Comparison of ENCODE assay signal across 8 cellular contexts in the genomic region with DNA sequence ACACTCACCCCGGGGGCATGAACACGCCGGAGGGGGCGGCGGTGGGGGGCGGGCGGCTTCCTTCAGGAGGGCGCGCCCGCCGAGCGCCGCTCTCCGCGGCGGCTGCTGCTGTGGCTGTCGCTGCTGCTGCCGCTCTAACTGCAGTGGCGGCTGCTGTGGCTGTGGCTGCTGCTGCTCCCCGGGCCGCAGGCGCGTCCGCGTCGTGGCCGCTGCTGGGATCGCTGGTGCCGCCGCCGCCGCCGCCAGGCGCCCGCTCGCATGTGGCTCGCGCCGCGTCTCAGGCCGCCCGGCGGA. TPM values are rescaled to one million over a fixed set of nuclear protein-coding genes. Genes with fewer than 3 reads are reported as not detected.
DNase-seq lines count a peak whose midpoint lies in the region; ATAC-seq and TF ChIP-seq lines count a peak whose summit lies in the region.

Gene BBC3, minus strand, starts transcription at position 279 of the 294 bp plus-strand sequence. CDS start 2,768 bp downstream, outside the sequence.

- peaks cover 44% of the 10 kb centered on the region for H3K4me1 ChIP-seq in CD8-positive, alpha-beta T cell (ENCODE audit: insufficient read depth, low read length)
- peaks cover 38% of the 10 kb centered on the region for H3K4me1 ChIP-seq in effector memory CD4-positive, alpha-beta T cell (ENCODE audit: control insufficient read depth, insufficient read depth, low read length, poor library complexity, severe bottlenecking)

- intact Hi-C loops in CD8-positive, alpha-beta T cell (cut with DNase I, micrococcal nuclease), result loop anchor here (1.0 kb wide), 6 partner anchors 9 to 43 kb away; partner anchors contain the start of genes CCDC9 (in 1 of the 2) and INAFM1 (in 1 of the 2)

- H3K4me3 ChIP-seq in CD8-positive, alpha-beta T cell (ENCODE audit: low read depth, low read length), result peak within 1 kb of the TSS; percentile 89
- peak within 1 kb of the TSS; percentile 93 for H3K4me3 ChIP-seq in MG63
- H3K4me3 ChIP-seq in effector memory CD4-positive, alpha-beta T cell (ENCODE audit: insufficient read depth, low read depth, low read length, poor library complexity, severe bottlenecking), result peak within 1 kb of the TSS; percentile 84

- H3K27ac Mint-ChIP-seq in CD8-positive, alpha-beta T cell, result peak within 1 kb of the TSS; percentile 88
- peak within 1 kb of the TSS; percentile 57 for H3K27ac Mint-ChIP-seq in neural crest cell (ENCODE audit: unreplicated experiment)

- TF ChIP-seq CTCF in CD8-positive, alpha-beta T cell (IDR thresholded peaks at IDR 0.05), result no peak
- no peak for TF ChIP-seq CTCF in neural crest cell (conservative IDR thresholded peaks at IDR 0.05)

- CTCF ChIA-PET in CD8-positive, alpha-beta T cell (lab: Charles Lee), result no interaction called here

- POLR2A ChIA-PET in CD8-positive, alpha-beta T cell (lab: Charles Lee), result no interaction called here

- no peaks in the 10 kb centered on the region for H3K9me3 ChIP-seq in CD8-positive, alpha-beta T cell (ENCODE audit: low read length)
- no peaks in the 10 kb centered on the region for H3K9me3 ChIP-seq in MG63
- no peaks in the 10 kb centered on the region for H3K9me3 ChIP-seq in effector memory CD4-positive, alpha-beta T cell (ENCODE audit: control insufficient read depth, low read length)

- H3K9me3 Mint-ChIP-seq in CD8-positive, alpha-beta T cell, result no peaks in the 10 kb centered on the region
- no peaks in the 10 kb centered on the region for H3K9me3 Mint-ChIP-seq in neural crest cell

- H3K4me1 Mint-ChIP-seq in CD8-positive, alpha-beta T cell (ENCODE audit: low read depth), result peaks cover 28% of the 10 kb centered on the region
- H3K4me1 Mint-ChIP-seq in neural crest cell, result peaks cover 26% of the 10 kb centered on the region

- no peaks in the 10 kb centered on the region for H3K36me3 Mint-ChIP-seq in CD8-positive, alpha-beta T cell
- no peaks in the 10 kb centered on the region for H3K36me3 Mint-ChIP-seq in neural crest cell (ENCODE audit: low read depth)

- peak in 1 of 7 experiments; percentile 65 for DNase-seq in CD8-positive, alpha-beta T cell
- DNase-seq in MG63 (no peak), neural crest cell (ENCODE audit: low read depth, low spot score) (no peak), activated gamma-delta T cell treated with Interleukin-2 at 50 U/mL for 16 hours (no peak), NCI-H187 treated with DMSO at 0.1 percent for 48 hours (lab: John Stamatoyannopoulos, UW) (no peak), SKM-1 treated with dmso at 0.1 percent for 144 hours (lab: John Stamatoyannopoulos, UW; ENCODE audit: unreplicated experiment) (no peak)
- DNase-seq in effector memory CD4-positive, alpha-beta T cell, result no peak

- H3K27me3 ChIP-seq in CD8-positive, alpha-beta T cell (ENCODE audit: insufficient read depth, low read length), result no peaks in the 10 kb centered on the region
- no peaks in the 10 kb centered on the region for H3K27me3 ChIP-seq in MG63
- H3K27me3 ChIP-seq in effector memory CD4-positive, alpha-beta T cell (replicated peaks; ENCODE audit: control insufficient read depth, insufficient read depth, low read length, poor library complexity, severe bottlenecking), result no peaks in the 10 kb centered on the region

- peak; percentile 6 for ATAC-seq in CD8-positive, alpha-beta T cell
- ATAC-seq in GM18505 (IDR thresholded peaks at IDR 0.05; ENCODE audit: unreplicated experiment), result no peak

- no peak for TF ChIP-seq POLR2A in GM18505 (IDR thresholded peaks at IDR 0.05; ENCODE audit: borderline replicate concordance, extremely low read depth, insufficient read depth, insufficient read length)

- H3K27ac ChIP-seq in CD8-positive, alpha-beta T cell (ENCODE audit: low read depth, low read length), result peak within 1 kb of the TSS; percentile 69
- peak within 1 kb of the TSS; percentile 83 for H3K27ac ChIP-seq in effector memory CD4-positive, alpha-beta T cell (ENCODE audit: insufficient read depth, low read length, poor library complexity, severe bottlenecking)

- no peaks in the 10 kb centered on the region for H3K27me3 Mint-ChIP-seq in CD8-positive, alpha-beta T cell (ENCODE audit: low read depth)
- peaks cover 9% of the 10 kb centered on the region for H3K27me3 Mint-ChIP-seq in neural crest cell (ENCODE audit: low read depth)

- peak within 1 kb of the TSS; percentile 79 for H3K4me3 Mint-ChIP-seq in CD8-positive, alpha-beta T cell
- H3K4me3 Mint-ChIP-seq in neural crest cell, result peak within 1 kb of the TSS; percentile 83

- no peaks in the 10 kb centered on the region for H3K36me3 ChIP-seq in CD8-positive, alpha-beta T cell (ENCODE audit: insufficient read depth, low read length)
- peaks cover 6% of the 10 kb centered on the region for H3K36me3 ChIP-seq in MG63
- no peaks in the 10 kb centered on the region for H3K36me3 ChIP-seq in effector memory CD4-positive, alpha-beta T cell (ENCODE audit: control insufficient read depth, insufficient read depth, low read length)

RNA-seq across cellular contexts. Expression of gene BBC3, which starts in this region (rescaled TPM):
- 10 to 100 TPM; 29.3 to 30.2 TPM for total RNA-seq in CD8-positive, alpha-beta T cell
- total RNA-seq in MG63 (2014; rRNA removed; shearing (Covaris generic); ENCODE audit: low replicate concordance), result 14.7 and 38.8 TPM in 2 replicates
- 6.1 and 6.3 TPM in 2 replicates for total RNA-seq in neural crest cell
